In the genomic region with DNA sequence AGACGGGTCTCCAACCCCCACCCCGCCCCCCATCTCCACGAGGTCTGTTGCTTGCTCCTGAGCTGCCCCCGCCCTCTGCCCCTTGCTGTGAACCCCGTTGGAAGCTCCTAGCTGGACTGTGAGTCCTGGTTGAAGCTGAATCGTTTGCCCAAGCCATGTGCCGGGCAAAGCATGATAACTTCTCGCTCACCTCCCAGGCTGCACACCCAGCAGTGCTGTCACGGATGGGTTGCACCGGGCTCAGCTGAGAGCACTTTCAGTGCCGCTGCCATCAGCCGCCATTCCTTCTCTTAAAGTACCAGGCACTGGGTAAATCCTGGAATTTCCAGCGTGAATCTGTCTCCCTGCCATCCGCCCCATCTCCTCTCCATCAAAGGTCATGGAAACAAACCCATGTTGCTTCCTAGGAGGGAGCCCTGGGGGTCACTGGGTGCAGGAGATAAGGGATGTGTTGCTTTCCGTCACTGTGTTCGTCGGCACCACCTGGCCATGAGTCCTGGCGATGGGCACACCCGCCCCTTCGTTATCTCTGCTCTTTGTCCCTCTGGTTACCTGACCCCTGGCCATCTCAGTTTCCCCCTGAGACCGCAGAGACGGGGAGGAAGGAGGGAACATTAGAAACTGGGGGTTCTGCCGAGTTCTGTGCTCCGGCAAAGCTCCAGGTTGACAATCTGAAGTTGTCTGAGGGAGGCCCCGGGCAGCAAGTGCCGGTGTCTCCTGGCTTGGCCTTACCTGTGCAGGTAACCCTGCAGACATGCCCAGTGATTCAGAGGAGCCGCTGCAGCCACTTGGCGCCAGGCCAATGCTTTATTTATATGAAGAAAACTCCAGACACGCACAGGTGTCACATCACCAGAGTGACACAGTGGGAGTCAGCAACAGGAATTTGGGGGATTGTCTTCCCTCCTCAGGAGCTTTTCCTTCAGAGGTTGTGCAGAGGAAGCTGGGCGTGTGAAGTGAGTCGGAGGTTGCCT, we compare ENCODE assay signal across 12 cellular contexts. TPM values are rescaled to one million over a fixed set of nuclear protein-coding genes. Genes with fewer than 3 reads are reported as not detected.
DNase-seq lines count a peak whose midpoint lies in the region; ATAC-seq, FAIRE-seq and TF ChIP-seq lines count a peak whose summit lies in the region.
"Had no signal": no experiment of that assay in that cellular context is flagged by ENCODE, and none has a peak within 500 bp of the region (broad histone marks: within the 10 kb centered on the region; RNA-seq: fewer than 3 reads in every experiment).

No MANE protein-coding gene starts in this region.

- FAIRE-seq in kidney (lab: Jason Lieb, UNC): no peak

- H3K9me3 ChIP-seq in PC-3 (ENCODE audit: low read length) (no peaks in the 10 kb centered on the region), kidney (ENCODE audit: control insufficient read depth in 1 of 2, low read length in 2 of 2) (no peaks in the 10 kb centered on the region), thyroid gland (no peaks in the 10 kb centered on the region), body of pancreas (no peaks in the 10 kb centered on the region)
- H3K9me3 ChIP-seq: uterus had no signal

- peak overlapping the region; percentile 40 for H3K4me2 ChIP-seq in PC-3 (ENCODE audit: low read length)

- no peak for DNase-seq in activated naive CD4-positive, alpha-beta T cell treated with anti-CD3 and anti-CD28 coated beads, Interleukin-2, amount 10 ng/mL, durations not matched to agents 7 days and 5 days
- no peak for DNase-seq in activated naive CD4-positive, alpha-beta T cell treated with anti-CD3 and anti-CD28 coated beads, Interleukin-2, amount 50 U/mL, for 72 hours (ENCODE audit: low spot score in 2 of 2)
- peak; percentile 86 for DNase-seq in PC-3
- peak; percentile 74 for DNase-seq in kidney
- peak; percentile 59 to 82 for DNase-seq in thyroid gland
- no peak for DNase-seq in body of pancreas
- DNase-seq in HuH-7.5 (ENCODE audit: low spot score): no peak
- DNase-seq: activated CD8-positive, alpha-beta memory T cell treated with anti-CD3 and anti-CD28 coated beads, Interleukin-2, amount 50 U/mL, for 48 hours; NCI-H774; T1000; uterus had no signal

- ATAC-seq in activated naive CD4-positive, alpha-beta T cell treated with anti-CD3 and anti-CD28 coated beads, Interleukin-2, amount 50 U/mL, for 72 hours: no peak
- ATAC-seq in PC-3 (peak; percentile 22; the same call in 1 of the 2 replicates), HG02885 (IDR thresholded peaks at IDR 0.05; ENCODE audit: poor library complexity, unreplicated experiment) (no peak), body of pancreas (no peak)

- H2AFZ ChIP-seq in PC-3 (ENCODE audit: low read length): no peak overlapping the region

- H3K9me2 ChIP-seq in PC-3 (replicated peaks; ENCODE audit: low read length): no peaks in the 10 kb centered on the region

- 59 to 60% methylated on average over 28 to 31 of the region's 31 CpGs for WGBS in thyroid gland, 2 donors
- whole genome bisulfite sequencing in body of pancreas, 2 donors: 49 to 51% methylated on average over 16 to 31 of the region's 31 CpGs

- TF ChIP-seq CTCF in PC-3 (conservative IDR thresholded peaks at IDR 0.05; ENCODE audit: low read depth, low read length): no peak
- no peak for TF ChIP-seq CTCF in kidney (IDR thresholded peaks at IDR 0.05; ENCODE audit: borderline replicate concordance, extremely low read depth, insufficient read depth)
- no peak for TF ChIP-seq CTCF in thyroid gland (IDR thresholded peaks at IDR 0.05)
- no peak for TF ChIP-seq CTCF in body of pancreas (IDR thresholded peaks at IDR 0.05)

- intact Hi-C loops in PC-3 (cut with micrococcal nuclease) (no loop called here), kidney (cut with DNase I) (loop anchor here (10.0 kb wide), 1 partner anchor 59 kb away; no protein-coding TSS in a partner anchor), thyroid gland (cut with DNase I) (no loop called here), body of pancreas (cut with DNase I) (no loop called here)

- no peaks in the 10 kb centered on the region for H3K36me3 Mint-ChIP-seq in activated naive CD4-positive, alpha-beta T cell treated with anti-CD3 and anti-CD28 coated beads, Interleukin-2, amount 10 ng/mL, durations not matched to agents 7 days and 5 days
- no peaks in the 10 kb centered on the region for H3K36me3 Mint-ChIP-seq in activated naive CD4-positive, alpha-beta T cell treated with anti-CD3 and anti-CD28 coated beads, Interleukin-2, amount 50 U/mL, for 72 hours

- no peaks in the 10 kb centered on the region for H4K20me1 ChIP-seq in PC-3 (ENCODE audit: low read length)

- H3K36me3 ChIP-seq in PC-3 (ENCODE audit: low read depth, low read length): no peaks in the 10 kb centered on the region
- no peaks in the 10 kb centered on the region for H3K36me3 ChIP-seq in kidney (ENCODE audit: control insufficient read depth in 1 of 2, insufficient read depth in 2 of 2, low read length in 2 of 2)
- H3K36me3 ChIP-seq in thyroid gland: no peaks in the 10 kb centered on the region
- no peaks in the 10 kb centered on the region for H3K36me3 ChIP-seq in body of pancreas (replicated peaks in 1 of 2; ENCODE audit: insufficient read depth in 1 of 2, low read depth in 2 of 2)
- H3K36me3 ChIP-seq: uterus had no signal

- no peaks in the 10 kb centered on the region for H3K79me2 ChIP-seq in PC-3 (ENCODE audit: low read length)

- no peak for TF ChIP-seq POLR2A in thyroid gland (IDR thresholded peaks at IDR 0.05)
- no peak for TF ChIP-seq POLR2A in body of pancreas (IDR thresholded peaks at IDR 0.05)

- peaks cover 73% of the 10 kb centered on the region for H3K27me3 Mint-ChIP-seq in activated naive CD4-positive, alpha-beta T cell treated with anti-CD3 and anti-CD28 coated beads, Interleukin-2, amount 10 ng/mL, durations not matched to agents 7 days and 5 days

- peaks cover 23% of the 10 kb centered on the region for H3K4me1 ChIP-seq in PC-3 (ENCODE audit: insufficient read depth, low read length)
- H3K4me1 ChIP-seq in kidney (ENCODE audit: control insufficient read depth in 1 of 2, insufficient read depth in 1 of 2, low read depth in 1 of 2, low read length in 2 of 2): peaks cover 16 to 34% of the 10 kb centered on the region in 2 donors
- H3K4me1 ChIP-seq in thyroid gland: peaks cover 20 to 37% of the 10 kb centered on the region in 2 donors
- H3K4me1 ChIP-seq in body of pancreas: peaks cover 21% of the 10 kb centered on the region
- H3K4me1 ChIP-seq: uterus had no signal

- H3K9ac ChIP-seq in PC-3 (ENCODE audit: low read length) (no peak overlapping the region), kidney (ENCODE audit: low read length in 2 of 2) (peak overlapping the region; percentile 24 to 51)

- H3K27ac ChIP-seq in PC-3 (ENCODE audit: low read length) (no peak overlapping the region), kidney (ENCODE audit: low read depth in 2 of 2, low read length in 2 of 2) (peak overlapping the region in 1 of 2 donors; percentile 46), thyroid gland (no peak overlapping the region), body of pancreas (no peak overlapping the region)
- H3K27ac ChIP-seq: uterus had no signal

- no peak overlapping the region for H3K4me3 Mint-ChIP-seq in activated naive CD4-positive, alpha-beta T cell treated with anti-CD3 and anti-CD28 coated beads, Interleukin-2, amount 10 ng/mL, durations not matched to agents 7 days and 5 days

- H3K9me3 Mint-ChIP-seq in activated naive CD4-positive, alpha-beta T cell treated with anti-CD3 and anti-CD28 coated beads, Interleukin-2, amount 10 ng/mL, durations not matched to agents 7 days and 5 days: no peaks in the 10 kb centered on the region
- no peaks in the 10 kb centered on the region for H3K9me3 Mint-ChIP-seq in activated naive CD4-positive, alpha-beta T cell treated with anti-CD3 and anti-CD28 coated beads, Interleukin-2, amount 50 U/mL, for 72 hours

- POLR2A ChIA-PET in PC-3 (lab: Charles Lee; ENCODE audit: unreplicated experiment): interaction anchor here (0.6 kb wide), 1 partner anchor 21 kb away, joined by 3 read pairs; no protein-coding TSS in a partner anchor

- no peaks in the 10 kb centered on the region for H3F3A ChIP-seq in PC-3 (ENCODE audit: low read length, unreplicated experiment)

- CTCF ChIA-PET in activated naive CD4-positive, alpha-beta T cell treated with anti-CD3 and anti-CD28 coated beads, Interleukin-2, amount 10 ng/mL, durations not matched to agents 7 days and 5 days (lab: Charles Lee): interaction anchor here (1.0 kb wide), 1 partner anchor 15 kb away, joined by 3 read pairs; no protein-coding TSS in a partner anchor
- CTCF ChIA-PET in PC-3 (lab: Charles Lee): no interaction called here

- BruUV-seq in PC-3 (replicated peaks; lab: Mats Ljungman, UMichigan): no TSS peak

- H3K27me3 ChIP-seq in PC-3 (ENCODE audit: low read length) (peaks cover 80% of the 10 kb centered on the region), thyroid gland (no peaks in the 10 kb centered on the region), body of pancreas (peaks cover 0 to 11% of the 10 kb centered on the region in 2 donors)
- H3K27me3 ChIP-seq: uterus had no signal

- H3K4me3 ChIP-seq in PC-3 (ENCODE audit: low read length) (peak overlapping the region; percentile 7; the same call in 1 of the 2 replicates), kidney (ENCODE audit: low read length in 2 of 2) (peak overlapping the region; percentile 50 to 73), thyroid gland (replicated peaks in 1 of 3) (no peak overlapping the region), body of pancreas (no peak overlapping the region)
- H3K4me3 ChIP-seq: uterus had no signal

- peak overlapping the region; percentile 42 for H3K27ac Mint-ChIP-seq in activated naive CD4-positive, alpha-beta T cell treated with anti-CD3 and anti-CD28 coated beads, Interleukin-2, amount 10 ng/mL, durations not matched to agents 7 days and 5 days
- no peak overlapping the region for H3K27ac Mint-ChIP-seq in activated naive CD4-positive, alpha-beta T cell treated with anti-CD3 and anti-CD28 coated beads, Interleukin-2, amount 50 U/mL, for 72 hours

- H3K4me1 Mint-ChIP-seq in activated naive CD4-positive, alpha-beta T cell treated with anti-CD3 and anti-CD28 coated beads, Interleukin-2, amount 10 ng/mL, durations not matched to agents 7 days and 5 days: peaks cover 25% of the 10 kb centered on the region

RNA-seq across cellular contexts. Expression of a gene that starts 2.7 kb away (rescaled TPM):
- total RNA-seq in activated naive CD4-positive, alpha-beta T cell treated with anti-CD3 and anti-CD28 coated beads, Interleukin-2, amount 50 U/mL, for 72 hours: 1 to 10 TPM; 4.2 to 7.9 TPM
- 0.33 and 1.3 TPM in 2 replicates for total RNA-seq in PC-3 (2014; rRNA removed)
- total RNA-seq in kidney: 39.0 TPM
- polyA plus RNA-seq in kidney (ENCODE audit: insufficient read depth, low read depth, low replicate concordance): 30.1 TPM
- total RNA-seq in thyroid gland: 10 to 100 TPM in 2 of 4 donors, 1 to 10 TPM in 2; 6.9 to 13.0 (median 11.1) TPM
- total RNA-seq in body of pancreas: 1 to 10 TPM; 5.2 to 7.9 TPM

Comparison
In these comparisons a context has a peak if more than half of its experiments do, and no peak if none do; other contexts are left out.
1. DNase-seq: peak in PC-3 (single experiment), kidney (single experiment) and thyroid gland (2 of 2); none in activated naive CD4-positive, alpha-beta T cell treated with anti-CD3 and anti-CD28 coated beads, Interleukin-2, amount 10 ng/mL, durations not matched to agents 7 days and 5 days (single experiment), activated naive CD4-positive, alpha-beta T cell treated with anti-CD3 and anti-CD28 coated beads, Interleukin-2, amount 50 U/mL, for 72 hours (0 of 2), body of pancreas (0 of 4) and HuH-7.5 (single experiment).
2. H3K4me3 ChIP-seq: peak in PC-3 (single experiment) and kidney (2 of 2); none in thyroid gland (0 of 3) and body of pancreas (0 of 2).